In the genomic region with DNA sequence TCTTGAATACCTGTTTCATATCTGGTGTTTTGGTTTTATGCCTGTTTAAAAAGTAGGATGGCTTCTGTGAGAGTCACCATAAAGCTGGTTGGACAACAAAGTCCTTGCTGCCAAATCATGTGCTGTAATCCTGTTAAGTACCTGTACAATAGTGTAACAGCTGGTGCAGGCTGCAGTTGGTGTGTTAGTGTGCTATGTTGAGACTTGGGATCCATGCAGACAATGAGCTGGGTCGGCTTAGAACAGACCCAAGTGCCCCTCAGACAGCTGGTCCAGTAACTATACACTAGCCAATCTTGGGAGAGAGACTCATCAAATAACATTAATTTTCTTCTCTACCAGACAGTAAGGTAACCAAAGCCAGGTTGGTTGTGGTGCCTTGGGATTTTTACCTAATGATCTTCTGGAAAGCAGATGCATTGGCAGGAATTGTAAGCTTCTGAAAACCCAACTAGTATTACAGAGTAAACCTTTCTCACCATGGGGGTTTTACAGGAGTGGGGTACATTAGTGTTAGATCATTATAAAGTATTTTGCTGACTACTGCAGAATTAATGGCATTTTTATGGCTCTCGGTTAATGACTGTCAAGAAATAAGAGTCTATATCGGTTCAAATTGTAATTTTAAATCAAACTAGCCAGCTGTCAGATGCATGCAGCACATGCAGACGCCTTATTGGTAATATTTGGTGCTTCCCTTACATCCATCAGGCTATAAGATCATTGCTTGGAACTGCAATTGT, we compare ENCODE assay signal across 30 cellular contexts.
A peak's percentile ranks its signal among the peaks of the same experiment; 100 is the strongest.
DNase-seq lines count a peak whose midpoint lies in the region; ATAC-seq and TF ChIP-seq lines count a peak whose summit lies in the region.
"Had no signal": no experiment of that assay in that cellular context is flagged by ENCODE, and none has a peak within 500 bp of the region (broad histone marks: within the 10 kb centered on the region; RNA-seq: fewer than 3 reads in every experiment).

No MANE protein-coding gene starts in this region.

- no peaks in the 10 kb centered on the region for H3K9me3 ChIP-seq in neural progenitor cell (ENCODE audit: low read depth)
- H3K9me3 ChIP-seq: body of pancreas, esophagus muscularis mucosa, testis, uterus had no signal

- no peaks in the 10 kb centered on the region for H3K79me2 ChIP-seq in neural progenitor cell (ENCODE audit: low read depth)

- no peaks in the 10 kb centered on the region for H3K27me3 Mint-ChIP-seq in neural progenitor cell (ENCODE audit: insufficient read depth, low read depth)
- H3K27me3 Mint-ChIP-seq: activated CD8-positive, alpha-beta T cell treated with anti-CD3 and anti-CD28 coated beads for 36 hours; activated naive CD4-positive, alpha-beta T cell treated with anti-CD3 and anti-CD28 coated beads, Interleukin-2, amount 10 ng/mL, durations not matched to agents 7 days and 5 days; central memory CD8-positive, alpha-beta T cell had no signal

- H3K27ac Mint-ChIP-seq in neural progenitor cell, result no peak overlapping the region
- H3K27ac Mint-ChIP-seq: activated CD8-positive, alpha-beta T cell treated with anti-CD3 and anti-CD28 coated beads for 36 hours; activated naive CD4-positive, alpha-beta T cell treated with anti-CD3 and anti-CD28 coated beads, Interleukin-2, amount 10 ng/mL, durations not matched to agents 7 days and 5 days had no signal

- no peaks in the 10 kb centered on the region for H3K36me3 ChIP-seq in neural progenitor cell
- H3K36me3 ChIP-seq: adrenal gland, esophagus muscularis mucosa, uterus had no signal

- H3K36me3 Mint-ChIP-seq in neural progenitor cell, result no peaks in the 10 kb centered on the region
- H3K36me3 Mint-ChIP-seq: activated naive CD4-positive, alpha-beta T cell treated with anti-CD3 and anti-CD28 coated beads, Interleukin-2, amount 10 ng/mL, durations not matched to agents 7 days and 5 days had no signal

- no peak overlapping the region for H3K4me3 ChIP-seq in neural progenitor cell
- H3K4me3 ChIP-seq: adrenal gland, body of pancreas, esophagus muscularis mucosa, skin epidermis, testis, uterus had no signal

- ATAC-seq in HG03521 (IDR thresholded peaks at IDR 0.05; ENCODE audit: unreplicated experiment), result no peak
- ATAC-seq: activated CD8-positive, alpha-beta T cell treated with anti-CD3 and anti-CD28 coated beads for 36 hours; body of pancreas; Panc1; stimulated activated naive CD8-positive, alpha-beta T cell treated with anti-CD3 and anti-CD28 coated beads, Interleukin-15, Interleukin-2, amounts not matched to agents 100 U/mL and 50 U/mL, for 24 hours had no signal

- peaks cover 9% of the 10 kb centered on the region for H3K4me1 Mint-ChIP-seq in neural progenitor cell
- H3K4me1 Mint-ChIP-seq: activated naive CD4-positive, alpha-beta T cell treated with anti-CD3 and anti-CD28 coated beads, Interleukin-2, amount 10 ng/mL, durations not matched to agents 7 days and 5 days; central memory CD8-positive, alpha-beta T cell had no signal

- TF ChIP-seq CTCF in neural progenitor cell (IDR thresholded peaks at IDR 0.05), result no peak

- peak overlapping the region; percentile 83 for H2AFZ ChIP-seq in neural progenitor cell (replicated peaks)

- no peaks in the 10 kb centered on the region for H4K20me1 ChIP-seq in neural progenitor cell (ENCODE audit: low read depth)

- no peak overlapping the region for H3K4me3 Mint-ChIP-seq in neural progenitor cell
- H3K4me3 Mint-ChIP-seq: activated CD8-positive, alpha-beta T cell treated with anti-CD3 and anti-CD28 coated beads for 36 hours; activated naive CD4-positive, alpha-beta T cell treated with anti-CD3 and anti-CD28 coated beads, Interleukin-2, amount 10 ng/mL, durations not matched to agents 7 days and 5 days; central memory CD8-positive, alpha-beta T cell; nephron had no signal

- no peaks in the 10 kb centered on the region for H3K9me3 Mint-ChIP-seq in neural progenitor cell
- H3K9me3 Mint-ChIP-seq: activated CD8-positive, alpha-beta T cell treated with anti-CD3 and anti-CD28 coated beads for 36 hours; activated naive CD4-positive, alpha-beta T cell treated with anti-CD3 and anti-CD28 coated beads, Interleukin-2, amount 10 ng/mL, durations not matched to agents 7 days and 5 days; central memory CD8-positive, alpha-beta T cell; nephron had no signal

- peaks cover 24% of the 10 kb centered on the region for H3K4me1 ChIP-seq in neural progenitor cell
- H3K4me1 ChIP-seq: adrenal gland, body of pancreas, esophagus muscularis mucosa, testis, uterus had no signal

- no peak overlapping the region for H3K9ac ChIP-seq in neural progenitor cell

- no peaks in the 10 kb centered on the region for H3F3A ChIP-seq in neural progenitor cell (ENCODE audit: low read depth)

- H3K27ac ChIP-seq in neural progenitor cell, result no peak overlapping the region
- H3K27ac ChIP-seq: adrenal gland, body of pancreas, C4-2B, esophagus muscularis mucosa, skin epidermis, testis, uterus had no signal

- H3K4me2 ChIP-seq in neural progenitor cell, result peak overlapping the region; percentile 41

- DNase-seq in DMS79 treated with DMSO at 0.1 percent for 48 hours (lab: John Stamatoyannopoulos, UW) (peak; percentile 12), DMS79 (lab: John Stamatoyannopoulos, UW) (no peak), NCI-H128 (lab: John Stamatoyannopoulos, UW; ENCODE audit: unreplicated experiment) (peak; percentile 61), NCI-H774 (lab: John Stamatoyannopoulos, UW) (peak; percentile 54), neural progenitor cell (ENCODE audit: low spot score) (peak; percentile 14), cerebellar cortex (ENCODE audit: low spot score) (no peak), DMS114 treated with DMSO at 0.1 percent for 48 hours (lab: John Stamatoyannopoulos, UW; ENCODE audit: unreplicated experiment) (no peak)
- DNase-seq: 8988T; activated CD8-positive, alpha-beta T cell treated with anti-CD3 and anti-CD28 coated beads for 36 hours; activated naive CD4-positive, alpha-beta T cell treated with anti-CD3 and anti-CD28 coated beads, Interleukin-2, amount 10 ng/mL, durations not matched to agents 7 days and 5 days; adrenal gland; body of pancreas; Calu3; dermis blood vessel endothelial cell; foreskin fibroblast; NCI-H1105; NCI-H2029; NCI-H345; retina; SHP77 treated with DMSO at 0.1 percent for 48 hours; stimulated activated naive CD8-positive, alpha-beta T cell treated with anti-CD3 and anti-CD28 coated beads, Interleukin-15, Interleukin-2, amounts not matched to agents 100 U/mL and 50 U/mL, for 24 hours; testis; uterus had no signal

- H3K27me3 ChIP-seq in neural progenitor cell, result no peaks in the 10 kb centered on the region
- H3K27me3 ChIP-seq: adrenal gland, body of pancreas, esophagus muscularis mucosa, testis, uterus had no signal

Comparison
In these comparisons a context has a peak if more than half of its experiments do, and no peak if none do; other contexts are left out.
1. DNase-seq: peak in DMS79 treated with DMSO at 0.1 percent for 48 hours (single experiment), NCI-H128 (single experiment), NCI-H774 (single experiment) and neural progenitor cell (single experiment); none in DMS79 (single experiment), cerebellar cortex (single experiment) and DMS114 treated with DMSO at 0.1 percent for 48 hours (single experiment).